Comparison of ENCODE assay signal across 8 cellular contexts in genomic region chr3:179653106-179653776, GRCh38. TPM values are rescaled to one million over a fixed set of nuclear protein-coding genes. Genes with fewer than 3 reads are reported as not detected.
DNase-seq lines count a peak whose midpoint lies in the region; ATAC-seq and TF ChIP-seq lines count a peak whose summit lies in the region.

No MANE protein-coding gene starts in this region.

- TF ChIP-seq CTCF in RWPE1 (conservative IDR thresholded peaks at IDR 0.05; ENCODE audit: low read depth) (no peak), fibroblast of villous mesenchyme (IDR thresholded peaks at IDR 0.05; ENCODE audit: insufficient read depth, low read depth, low read length) (peak; percentile 2), neural crest cell (conservative IDR thresholded peaks at IDR 0.05) (no peak)

- no peaks in the 10 kb centered on the region for H3K9me3 ChIP-seq in stomach smooth muscle (ENCODE audit: control insufficient read depth in 2 of 2, low read length in 2 of 2)

- H3K4me3 Mint-ChIP-seq in neural crest cell = peak overlapping the region; percentile 97

- H3K4me3 ChIP-seq in fibroblast of villous mesenchyme (ENCODE audit: low read depth, low read length) = peak overlapping the region; percentile 89
- H3K4me3 ChIP-seq in stomach smooth muscle (ENCODE audit: low read length in 2 of 2) = peak overlapping the region; percentile 60 to 86

- no peaks in the 10 kb centered on the region for H3K27me3 ChIP-seq in stomach smooth muscle (ENCODE audit: control insufficient read depth in 1 of 2, insufficient read depth in 2 of 2, low read length in 2 of 2)

- H3K36me3 ChIP-seq in stomach smooth muscle (ENCODE audit: control insufficient read depth in 2 of 2, insufficient read depth in 2 of 2, low read length in 2 of 2) = no peaks in the 10 kb centered on the region

- no peaks in the 10 kb centered on the region for H3K27me3 Mint-ChIP-seq in neural crest cell (ENCODE audit: low read depth)

- ATAC-seq in GM21737 (IDR thresholded peaks at IDR 0.05; ENCODE audit: unreplicated experiment) = peak; percentile 56

- peaks cover 38% of the 10 kb centered on the region for H3K4me1 Mint-ChIP-seq in neural crest cell

- in situ Hi-C loops in KBM-7 (cut with MboI; ENCODE audit: low pct_unique_long_range_greater_than_20kb, low sequenced_read_pairs) = no loop called here

- no peaks in the 10 kb centered on the region for H3K9me3 Mint-ChIP-seq in neural crest cell

- CTCF ChIA-PET in RWPE1 (lab: Yijun Ruan, JAX) = interaction anchor here (1.4 kb wide), 1 partner anchor 9 kb away, joined by 3 read pairs; no protein-coding TSS in a partner anchor

- H3K27ac Mint-ChIP-seq in neural crest cell (ENCODE audit: unreplicated experiment) = peak overlapping the region; percentile 76

- H3K27ac ChIP-seq in RWPE1 (peak overlapping the region; percentile 93), stomach smooth muscle (ENCODE audit: low read length) (peak overlapping the region; percentile 82)

- H3K36me3 Mint-ChIP-seq in neural crest cell (ENCODE audit: low read depth) = peaks cover 7% of the 10 kb centered on the region

- POLR2A ChIA-PET in RWPE1 (lab: Yijun Ruan, JAX; ENCODE audit: low non-redundant PET) = no interaction called here

- peaks cover 8% of the 10 kb centered on the region for H3K4me1 ChIP-seq in stomach smooth muscle (ENCODE audit: control insufficient read depth, insufficient read depth, low read length)

- peak overlapping the region; percentile 60 to 80 for H3K9ac ChIP-seq in stomach smooth muscle (ENCODE audit: low read length in 2 of 2)

- DNase-seq in ELF-1 (ENCODE audit: low read depth, low spot score) (peak; percentile 93), KBM-7 (peak; percentile 79), RWPE1 (ENCODE audit: low spot score) (peak; percentile 64), activated gamma-delta T cell (lab: John Stamatoyannopoulos, UW) (peak; percentile 46), fibroblast of villous mesenchyme (ENCODE audit: low read depth) (peak; percentile 86), neural crest cell (ENCODE audit: low read depth, low spot score) (peak; percentile 71)

RNA-seq across cellular contexts. Expression of gene USP13, which starts 0.4 kb away (rescaled TPM):
- 7.8 and 11.9 TPM in 2 replicates for total RNA-seq in fibroblast of villous mesenchyme
- 25.2 and 26.7 TPM in 2 replicates for total RNA-seq in neural crest cell

RNA-seq across cellular contexts. Expression of gene NDUFB5, which starts 48.6 kb away (rescaled TPM):
- total RNA-seq in fibroblast of villous mesenchyme (90.8 and 117 TPM in 2 replicates), neural crest cell (72.4 and 74.3 TPM in 2 replicates)

RNA-seq across cellular contexts. Expression of gene MRPL47, which starts 48.8 kb away (rescaled TPM):
- total RNA-seq in fibroblast of villous mesenchyme (45.7 and 53.5 TPM in 2 replicates), neural crest cell (57.3 and 59.6 TPM in 2 replicates)

Comparison
In these comparisons a context has a peak if more than half of its experiments do, and no peak if none do; other contexts are left out.
1. Peak in every context shown above with its lines: DNase-seq, ATAC-seq, H3K4me3 ChIP-seq and H3K27ac ChIP-seq.